Comparison of ENCODE assay signal across 16 cellular contexts in the genomic region with DNA sequence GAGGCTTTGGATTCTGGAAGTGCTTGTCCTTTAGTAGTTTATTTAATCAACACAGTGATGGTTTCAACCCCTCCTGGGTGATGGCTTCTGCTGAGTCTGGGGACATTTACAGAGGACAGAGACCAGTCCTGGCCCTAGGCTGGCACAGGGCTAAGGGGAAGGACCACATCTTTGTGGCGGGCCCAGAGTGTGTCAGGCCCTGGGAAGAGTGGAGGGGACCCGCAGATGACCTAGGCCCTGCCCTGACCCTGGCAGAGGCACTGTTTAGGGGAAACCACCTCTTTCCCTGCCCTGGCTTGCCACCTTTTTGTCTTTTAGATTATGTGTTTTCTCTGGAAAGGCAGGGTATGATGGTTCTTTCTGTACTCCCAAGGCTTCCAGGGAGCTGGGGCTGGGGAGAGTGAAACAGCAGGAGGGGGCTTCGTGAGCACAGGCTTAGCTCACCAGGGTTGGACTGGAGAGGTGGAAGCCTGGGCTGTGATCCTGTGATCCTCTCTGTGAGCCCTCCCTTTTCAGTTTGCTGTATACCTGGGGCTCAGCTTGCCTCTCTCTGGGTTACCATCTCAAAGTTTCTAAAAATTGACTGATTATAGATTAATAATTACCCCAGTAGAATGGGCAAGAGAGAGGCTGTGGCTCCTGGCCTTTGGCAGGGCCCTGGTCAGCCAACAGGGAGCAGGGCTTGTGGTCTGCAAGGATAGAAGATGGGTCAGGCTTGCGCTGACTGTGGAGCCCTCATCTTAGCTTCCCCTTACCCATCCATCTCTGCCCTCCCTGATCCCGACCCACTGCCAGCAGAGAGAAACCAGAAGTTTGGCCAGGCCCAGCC. TPM values are rescaled to one million over a fixed set of nuclear protein-coding genes. Genes with fewer than 3 reads are reported as not detected.
DNase-seq lines count a peak whose midpoint lies in the region; ATAC-seq and TF ChIP-seq lines count a peak whose summit lies in the region.
"Had no signal": no experiment of that assay in that cellular context is flagged by ENCODE, and none has a peak within 500 bp of the region (broad histone marks: within the 10 kb centered on the region; RNA-seq: fewer than 3 reads in every experiment).

No MANE protein-coding gene starts in this region.

- TF ChIP-seq CTCF in heart left ventricle (IDR thresholded peaks at IDR 0.05) (no peak), esophagus muscularis mucosa (IDR thresholded peaks at IDR 0.05) (no peak), osteocyte (IDR thresholded peaks at IDR 0.05) (no peak), vagina (IDR thresholded peaks at IDR 0.05) (no peak), endothelial cell (IDR thresholded peaks at IDR 0.05; ENCODE audit: unreplicated experiment) (no peak)

- H3K36me3 ChIP-seq in heart left ventricle, result peaks cover 0 to 15% (median 4%) of the 10 kb centered on the region in 9 donors
- peaks cover 0 to 28% (median 3%) of the 10 kb centered on the region in 4 donors for H3K36me3 ChIP-seq in esophagus muscularis mucosa
- H3K36me3 ChIP-seq in vagina, result no peaks in the 10 kb centered on the region

- H3K9me3 Mint-ChIP-seq in osteocyte (ENCODE audit: unreplicated experiment) (no peaks in the 10 kb centered on the region), endothelial cell (ENCODE audit: unreplicated experiment) (no peaks in the 10 kb centered on the region)
- H3K9me3 Mint-ChIP-seq in activated naive CD8-positive, alpha-beta T cell treated with anti-CD3 and anti-CD28 coated beads, Interleukin-2, amount 50 U/mL, for 24 hours, result no peaks in the 10 kb centered on the region

- peak overlapping the region in 11 of 12 donors; percentile 75 to 100 (median 97) for H3K27ac ChIP-seq in heart left ventricle
- H3K27ac ChIP-seq in esophagus muscularis mucosa (replicated peaks in 1 of 4), result peak overlapping the region; percentile 78 to 85 (median 79)
- H3K27ac ChIP-seq in vagina, result peak overlapping the region; percentile 91

- H3K27me3 Mint-ChIP-seq in osteocyte (ENCODE audit: unreplicated experiment) (no peaks in the 10 kb centered on the region), endothelial cell (ENCODE audit: unreplicated experiment) (peaks cover 13% of the 10 kb centered on the region)
- H3K27me3 Mint-ChIP-seq in activated naive CD8-positive, alpha-beta T cell treated with anti-CD3 and anti-CD28 coated beads, Interleukin-2, amount 50 U/mL, for 24 hours, result peaks cover 6% of the 10 kb centered on the region

- intact Hi-C loops in heart left ventricle (cut with DNase I), result loop anchor here in 1 of 10 donors (2.0 kb wide), 1 partner anchor 44 kb away; no protein-coding TSS in a partner anchor
- intact Hi-C loops in Right ventricle myocardium inferior (cut with DNase I), result no loop called here
- intact Hi-C loops in esophagus muscularis mucosa (cut with DNase I), result no loop called here
- intact Hi-C loops in vagina (cut with DNase I), result no loop called here

- WGBS in heart left ventricle, 4 donors, result 71 to 85% (median 82%) methylated on average over 5 of the region's 5 CpGs
- WGBS in esophagus muscularis mucosa, result 83% methylated on average over 5 of the region's 5 CpGs

- H3K4me1 ChIP-seq in heart left ventricle (peaks cover 36 to 95% (median 72%) of the 10 kb centered on the region in 12 donors), esophagus muscularis mucosa (peaks cover 80 to 90% (median 85%) of the 10 kb centered on the region in 4 donors), vagina (peaks cover 85% of the 10 kb centered on the region)

- TF ChIP-seq POLR2A in heart left ventricle (IDR thresholded peaks at IDR 0.05), result no peak
- TF ChIP-seq POLR2A in esophagus muscularis mucosa (IDR thresholded peaks at IDR 0.05; ENCODE audit: low read depth), result no peak
- no peak for TF ChIP-seq POLR2A in vagina (IDR thresholded peaks at IDR 0.05)

- peak overlapping the region; percentile 46 for H3K27ac Mint-ChIP-seq in osteocyte (ENCODE audit: unreplicated experiment)
- no peak overlapping the region for H3K27ac Mint-ChIP-seq in endothelial cell (ENCODE audit: unreplicated experiment)
- H3K27ac Mint-ChIP-seq in activated naive CD8-positive, alpha-beta T cell treated with anti-CD3 and anti-CD28 coated beads, Interleukin-2, amount 50 U/mL, for 24 hours, result no peak overlapping the region

- ATAC-seq in heart left ventricle (no peak), Right ventricle myocardium inferior (no peak)
- no peak for ATAC-seq in activated naive CD8-positive, alpha-beta T cell treated with anti-CD3 and anti-CD28 coated beads, Interleukin-2, amount 50 U/mL, for 24 hours
- ATAC-seq: mucosa of descending colon had no signal

- H3K36me3 Mint-ChIP-seq in osteocyte (ENCODE audit: unreplicated experiment), result no peaks in the 10 kb centered on the region
- peaks cover 14% of the 10 kb centered on the region for H3K36me3 Mint-ChIP-seq in endothelial cell (ENCODE audit: low read depth, unreplicated experiment)
- no peaks in the 10 kb centered on the region for H3K36me3 Mint-ChIP-seq in activated naive CD8-positive, alpha-beta T cell treated with anti-CD3 and anti-CD28 coated beads, Interleukin-2, amount 50 U/mL, for 24 hours (ENCODE audit: low read depth)

- no peak for TF ChIP-seq EP300 in esophagus muscularis mucosa (IDR thresholded peaks at IDR 0.05)

- H3K9me3 ChIP-seq in heart left ventricle, result no peaks in the 10 kb centered on the region
- no peaks in the 10 kb centered on the region for H3K9me3 ChIP-seq in esophagus muscularis mucosa
- no peaks in the 10 kb centered on the region for H3K9me3 ChIP-seq in vagina
- H3K9me3 ChIP-seq: mucosa of descending colon had no signal

- H3K27me3 ChIP-seq in heart left ventricle, result no peaks in the 10 kb centered on the region
- no peaks in the 10 kb centered on the region for H3K27me3 ChIP-seq in esophagus muscularis mucosa
- no peaks in the 10 kb centered on the region for H3K27me3 ChIP-seq in vagina

- peak in 1 of 5 donors; percentile 26 for DNase-seq in heart left ventricle
- DNase-seq in Right ventricle myocardium inferior (ENCODE audit: missing footprints), result no peak
- DNase-seq in esophagus muscularis mucosa (ENCODE audit: extremely low spot score), result no peak
- DNase-seq in osteocyte (ENCODE audit: extremely low spot score, unreplicated experiment), result no peak
- no peak for DNase-seq in vagina (ENCODE audit: extremely low spot score in 2 of 2)
- no peak for DNase-seq in endothelial cell (ENCODE audit: low spot score)
- DNase-seq in activated naive CD8-positive, alpha-beta T cell treated with anti-CD3 and anti-CD28 coated beads, Interleukin-2, amount 50 U/mL, for 24 hours, result no peak
- DNase-seq in SIG-M5 treated with dmso at 0.1 percent for 504 hours (lab: John Stamatoyannopoulos, UW; ENCODE audit: unreplicated experiment), result no peak
- DNase-seq: activated CD4-positive, alpha-beta T cell treated with anti-CD3 and anti-CD28 coated beads for 48 hours; activated effector memory CD4-positive, alpha-beta T cell treated with Interleukin-2 at 50 U/mL for 16 hours; cerebellar nuclear complex; foreskin melanocyte; mucosa of descending colon; NCI-H1105; NCI-H748 treated with DMSO at 0.1 percent for 48 hours; SW 1271 had no signal

- H3K4me3 Mint-ChIP-seq in osteocyte (ENCODE audit: unreplicated experiment) (no peak overlapping the region), endothelial cell (ENCODE audit: unreplicated experiment) (no peak overlapping the region)
- no peak overlapping the region for H3K4me3 Mint-ChIP-seq in activated naive CD8-positive, alpha-beta T cell treated with anti-CD3 and anti-CD28 coated beads, Interleukin-2, amount 50 U/mL, for 24 hours

- H3K4me1 Mint-ChIP-seq in osteocyte (ENCODE audit: unreplicated experiment) (peaks cover 81% of the 10 kb centered on the region), endothelial cell (ENCODE audit: unreplicated experiment) (peaks cover 22% of the 10 kb centered on the region)
- no peaks in the 10 kb centered on the region for H3K4me1 Mint-ChIP-seq in activated naive CD8-positive, alpha-beta T cell treated with anti-CD3 and anti-CD28 coated beads, Interleukin-2, amount 50 U/mL, for 24 hours

- no peak overlapping the region for H3K4me3 ChIP-seq in heart left ventricle
- no peak overlapping the region for H3K4me3 ChIP-seq in esophagus muscularis mucosa
- H3K4me3 ChIP-seq in vagina, result no peak overlapping the region
- H3K4me3 ChIP-seq: mucosa of descending colon had no signal

RNA-seq across cellular contexts. Expression of a gene that starts 1.8 kb away (rescaled TPM):
- 100 to 1,000 TPM; 444 to 782 (median 590) TPM for total RNA-seq in heart left ventricle
- 100 to 1,000 TPM; 304 to 791 TPM for polyA plus RNA-seq in heart left ventricle
- 587 TPM for total RNA-seq in Right ventricle myocardium inferior
- total RNA-seq in esophagus muscularis mucosa, result 10 to 100 TPM; 20.4 to 54.0 (median 39.3) TPM
- total RNA-seq in osteocyte, result 17.8 and 18.4 TPM in 2 replicates
- total RNA-seq in vagina, result 16.7 TPM
- 94.3 TPM for total RNA-seq in endothelial cell (ENCODE audit: unreplicated experiment)

RNA-seq across cellular contexts. Expression of a gene that starts 22.3 kb away (rescaled TPM):
- total RNA-seq in heart left ventricle (10 to 100 TPM in 1 of 9 donors, 1 to 10 TPM in 8; 1.8 to 10.2 (median 5.1) TPM), Right ventricle myocardium inferior (5.5 TPM), esophagus muscularis mucosa (1 to 10 TPM in 1 of 4 donors, under 1 TPM in 2, not detected in 1; 0.17 to 1.2 (median 0.46) TPM), osteocyte (0.27 and 1.5 TPM in 2 replicates), vagina (not detected), endothelial cell (ENCODE audit: unreplicated experiment) (12.0 TPM)
- 1 to 10 TPM; 1.2 to 4.6 TPM for polyA plus RNA-seq in heart left ventricle
